In genomic region chr3:107978116-107979057, GRCh38 we compare ENCODE assay signal across 14 cellular contexts.
DNase-seq lines count a peak whose midpoint lies in the region; ATAC-seq, FAIRE-seq and TF ChIP-seq lines count a peak whose summit lies in the region.
"Had no signal": no experiment of that assay in that cellular context is flagged by ENCODE, and none has a peak within 500 bp of the region (broad histone marks: within the 10 kb centered on the region; RNA-seq: fewer than 3 reads in every experiment).

No MANE protein-coding gene starts in this region.

- DNase-seq in left ventricle myocardium inferior (no peak), right atrium auricular region (ENCODE audit: low spot score) (no peak), UCSD-AML1 (lab: John Stamatoyannopoulos, UW; ENCODE audit: unreplicated experiment) (peak; percentile 10), left kidney (ENCODE audit: low read depth, low spot score) (peak; percentile 78), urothelium cell line (ENCODE audit: low spot score) (no peak), stomach (no peak), sciatic nerve (ENCODE audit: low spot score) (no peak)
- no peak for DNase-seq in stimulated activated CD4-positive, alpha-beta T cell treated with anti-CD3 and anti-CD28 coated beads, Interleukin-1b, Interleukin-23, amount 100 ng/mL, for 48 hours
- DNase-seq: heart right ventricle, kidney, NCI-H526 treated with DMSO at 0.1 percent for 48 hours had no signal

- H3K4me1 ChIP-seq in left ventricle myocardium inferior = peaks cover 41% of the 10 kb centered on the region
- H3K4me1 ChIP-seq in right atrium auricular region = peaks cover 0 to 26% of the 10 kb centered on the region in 2 donors
- peaks cover 4 to 16% (median 8%) of the 10 kb centered on the region in 4 donors for H3K4me1 ChIP-seq in stomach

- TF ChIP-seq CTCF in left ventricle myocardium inferior (IDR thresholded peaks at IDR 0.05; ENCODE audit: borderline replicate concordance) (no peak), right atrium auricular region (IDR thresholded peaks at IDR 0.05) (no peak), stomach (IDR thresholded peaks at IDR 0.05) (no peak)

- H3K4me3 ChIP-seq in left ventricle myocardium inferior (no peak overlapping the region), right atrium auricular region (no peak overlapping the region), stomach (no peak overlapping the region)
- H3K4me3 ChIP-seq: heart right ventricle had no signal

- H3K9me3 ChIP-seq in left ventricle myocardium inferior (replicated peaks) (no peaks in the 10 kb centered on the region), right atrium auricular region (no peaks in the 10 kb centered on the region), stomach (no peaks in the 10 kb centered on the region)
- H3K9me3 ChIP-seq: heart right ventricle had no signal

- H3K36me3 ChIP-seq in left ventricle myocardium inferior (no peaks in the 10 kb centered on the region), right atrium auricular region (no peaks in the 10 kb centered on the region), stomach (no peaks in the 10 kb centered on the region)
- H3K36me3 ChIP-seq: heart right ventricle had no signal

- H3K27me3 ChIP-seq in left ventricle myocardium inferior (ENCODE audit: low read depth) (no peaks in the 10 kb centered on the region), right atrium auricular region (no peaks in the 10 kb centered on the region), stomach (no peaks in the 10 kb centered on the region)
- H3K27me3 ChIP-seq: heart right ventricle had no signal

- intact Hi-C loops in left ventricle myocardium inferior (cut with micrococcal nuclease) (no loop called here), stomach (cut with DNase I; ENCODE audit: low total_unique reads) (no loop called here), sciatic nerve (cut with DNase I) (no loop called here)

- FAIRE-seq in urothelium cell line (lab: Jason Lieb, UNC) = no peak
- FAIRE-seq: GM19239, kidney had no signal

- 85 to 89% (median 89%) methylated on average over 6 of the region's 6 CpGs for WGBS in stomach, 5 donors

- H3K27ac ChIP-seq in left ventricle myocardium inferior (replicated peaks) (peak overlapping the region; percentile 35), right atrium auricular region (no peak overlapping the region), stomach (no peak overlapping the region)

- no peak for TF ChIP-seq POLR2A in stomach (IDR thresholded peaks at IDR 0.05)

- ATAC-seq in sciatic nerve = no peak
- ATAC-seq: activated CD4-positive, CD25-positive, alpha-beta regulatory T cell treated with anti-CD3 and anti-CD28 coated beads, Interleukin-2, amount 50 U/mL, for 24 hours; Panc1 had no signal

- no peak for TF ChIP-seq EP300 in stomach (IDR thresholded peaks at IDR 0.05)

Comparison
In these comparisons a context has a peak if more than half of its experiments do, and no peak if none do; other contexts are left out.
1. DNase-seq: peak in UCSD-AML1 (single experiment) and left kidney (single experiment); none in left ventricle myocardium inferior (single experiment), right atrium auricular region (single experiment), urothelium cell line (single experiment), stimulated activated CD4-positive, alpha-beta T cell treated with anti-CD3 and anti-CD28 coated beads, Interleukin-1b, Interleukin-23, amount 100 ng/mL, for 48 hours (single experiment), stomach (single experiment) and sciatic nerve (single experiment).